In the genomic region with DNA sequence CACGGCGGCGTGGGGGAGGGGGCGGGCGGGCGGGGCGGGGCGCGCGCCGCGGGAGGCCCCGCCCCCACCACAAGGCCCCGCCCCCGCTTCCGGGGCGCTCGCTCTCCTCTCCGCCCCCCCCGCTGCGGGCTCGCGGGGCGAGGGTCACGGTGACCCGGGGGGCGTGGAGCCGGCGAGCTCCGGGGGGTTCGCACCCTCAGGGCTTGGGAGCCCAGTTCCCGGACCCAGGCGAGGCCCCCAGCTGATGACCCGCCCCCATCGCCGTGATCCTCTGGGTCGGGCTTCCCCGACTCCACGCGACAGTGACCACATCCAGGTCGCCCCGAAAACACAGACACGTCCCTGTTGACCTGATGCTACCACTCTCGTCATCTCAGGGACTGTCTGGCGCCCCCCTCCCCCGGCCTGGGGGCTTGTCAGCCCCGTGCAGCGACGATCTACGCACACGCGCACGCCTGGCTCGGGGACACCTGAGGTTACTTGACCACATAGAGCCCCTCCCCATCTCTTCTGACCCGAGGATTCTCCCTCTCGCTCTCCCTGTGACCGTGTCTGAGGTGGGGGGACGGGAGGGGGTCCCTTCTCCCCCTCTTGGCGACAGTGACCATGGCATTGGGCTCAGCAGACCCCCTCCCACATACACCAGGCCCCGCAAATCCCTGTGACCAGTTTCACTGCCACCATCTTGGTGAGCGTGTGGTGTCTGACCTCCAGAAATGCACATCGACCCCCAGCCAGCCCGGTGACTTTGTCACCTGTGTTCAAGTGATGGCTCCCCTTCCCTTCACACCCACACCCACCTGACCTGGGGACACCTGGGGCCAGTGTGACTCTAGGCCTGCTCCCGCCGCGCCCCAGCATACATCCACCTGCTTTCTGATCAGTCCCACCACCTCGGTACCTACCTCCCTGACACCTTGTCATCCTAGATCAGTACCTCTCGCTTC, we compare ENCODE assay signal across 9 cellular contexts. TPM values are rescaled to one million over a fixed set of nuclear protein-coding genes. Genes with fewer than 3 reads are reported as not detected.
DNase-seq lines count a peak whose midpoint lies in the region; ATAC-seq, FAIRE-seq and TF ChIP-seq lines count a peak whose summit lies in the region.
"Had no signal": no experiment of that assay in that cellular context is flagged by ENCODE, and none has a peak within 500 bp of the region (broad histone marks: within the 10 kb centered on the region; RNA-seq: fewer than 3 reads in every experiment).

No MANE protein-coding gene starts in this region.

- H2AFZ ChIP-seq in IMR-90 (replicated peaks; ENCODE audit: low read length, poor library complexity) = peak overlapping the region; percentile 100

- H3K4me1 ChIP-seq in IMR-90 (ENCODE audit: control insufficient read depth, insufficient read depth, low read length) (peaks cover 10% of the 10 kb centered on the region), cardiac muscle cell (ENCODE audit: low read depth) (peaks cover 14% of the 10 kb centered on the region)

- H3K18ac ChIP-seq in IMR-90 (ENCODE audit: low read depth, low read length) = peak overlapping the region; percentile 48; the same call in 1 of the 2 replicates

- 19% methylated on average over 13 of the region's 68 CpGs; no CpG with 5 or more reads in 1 of the 2 experiments for WGBS in IMR-90 (ENCODE audit: extremely low coverage in 2 of 2, insufficient read length in 1 of 2), 2 experiments

- H4K20me1 ChIP-seq in IMR-90 (ENCODE audit: insufficient read depth, low read length) = peaks cover 48% of the 10 kb centered on the region

- H3K27ac ChIP-seq in IMR-90 (ENCODE audit: insufficient read depth, low read length) (peak overlapping the region; percentile 88), cardiac muscle cell (peak overlapping the region; percentile 88)

- peak overlapping the region; percentile 91 for H3K9ac ChIP-seq in IMR-90 (ENCODE audit: low read depth, low read length)

- no peak for TF ChIP-seq RAD21 in IMR-90 (IDR thresholded peaks at IDR 0.05; ENCODE audit: low read length)

- POLR2A ChIA-PET in GM10248 (lab: Yijun Ruan, JAX) = interaction anchor here (1.0 to 1.6 kb wide), 4 partner anchors 9 to 40 kb away, joined by 3 to 11 read pairs (median 6); a partner anchor contains a TSS
- POLR2A ChIA-PET in IMR-90 (lab: Charles Lee; ENCODE audit: unreplicated experiment) = interaction anchor here (0.5 to 1.6 kb wide), 4 partner anchors 10 to 466 kb away, joined by 3 to 14 read pairs (median 4); a partner anchor contains a TSS

- intact Hi-C loops in IMR-90 (cut with micrococcal nuclease) = no loop called here

- H4K8ac ChIP-seq in IMR-90 (ENCODE audit: low read depth in 2 of 2, low read length in 2 of 2) = peak overlapping the region; percentile 14 to 95; a peak in 3 of 4 replicates

- peak overlapping the region; percentile 8 for H3K23ac ChIP-seq in IMR-90 (ENCODE audit: low read depth, low read length)

- H3K4me3 ChIP-seq in IMR-90 (ENCODE audit: insufficient read depth, low read depth, low read length) (peak overlapping the region; percentile 66), cardiac muscle cell (peak overlapping the region; percentile 90)

- peak overlapping the region; percentile 96 for H2AK5ac ChIP-seq in IMR-90 (ENCODE audit: low read depth, low read length)

- H2AK9ac ChIP-seq in IMR-90 (replicated peaks; ENCODE audit: low read depth, low read length, poor library complexity) = peak overlapping the region; percentile 97

- in situ Hi-C loops in IMR-90 (cut with MboI; ENCODE audit: low sequenced_read_pairs) = no loop called here

- H3K4ac ChIP-seq in IMR-90 (ENCODE audit: low read depth, low read length) = peak overlapping the region; percentile 84

- H3K36me3 ChIP-seq in IMR-90 (ENCODE audit: control insufficient read depth, insufficient read depth, low read length) = peaks cover 15% of the 10 kb centered on the region
- no peaks in the 10 kb centered on the region for H3K36me3 ChIP-seq in cardiac muscle cell

- peaks cover 11% of the 10 kb centered on the region for H3K9me1 ChIP-seq in IMR-90 (ENCODE audit: insufficient read depth, low read length)

- H3K9me3 ChIP-seq in IMR-90 (ENCODE audit: control insufficient read depth, insufficient read depth, low read length) (no peaks in the 10 kb centered on the region), cardiac muscle cell (ENCODE audit: low read depth) (no peaks in the 10 kb centered on the region)

- peak overlapping the region; percentile 65 for H4K5ac ChIP-seq in IMR-90 (ENCODE audit: low read depth, low read length)

- H3K14ac ChIP-seq in IMR-90 (replicated peaks; ENCODE audit: low read depth, low read length) = peak overlapping the region; percentile 64

- ATAC-seq in GM21423 (IDR thresholded peaks at IDR 0.05; ENCODE audit: unreplicated experiment) = peak; percentile 31
- peak; percentile 66 for ATAC-seq in IMR-90 (ENCODE audit: low read depth)

- peak overlapping the region; percentile 56; the same call in 1 of the 2 replicates for H2BK120ac ChIP-seq in IMR-90 (ENCODE audit: low read depth, low read length)

- no peak overlapping the region; the same call in 2 of the 3 replicates for H2BK15ac ChIP-seq in IMR-90 (ENCODE audit: low read depth, low read length)

- BruUV-seq in IMR-90 (replicated peaks; lab: Mats Ljungman, UMichigan) = no TSS peak

- CTCF ChIA-PET in GM10248 (lab: Yijun Ruan, JAX) (interaction anchor here (0.8 to 7.7 kb wide), 22 partner anchors 8 to 835 kb away, joined by 3 to 60 read pairs (median 4); a partner anchor contains a TSS), IMR-90 (lab: Yijun Ruan, JAX) (interaction anchor here (0.7 to 1.6 kb wide), 4 partner anchors 12 to 35 kb away, joined by 3 to 7 read pairs (median 6); a partner anchor contains a TSS)

- dilution Hi-C loops in IMR-90 (cut with HindIII; ENCODE audit: low sequenced_read_pairs, unreplicated experiment) = no loop called here

- no peak for TF ChIP-seq CTCF in GM10248 (IDR thresholded peaks at IDR 0.05; ENCODE audit: control extremely low read depth, extremely low read depth, low read depth, missing control alignments)
- TF ChIP-seq CTCF in IMR-90 (conservative IDR thresholded peaks at IDR 0.05; ENCODE audit: low read depth, low read length) = no peak
- no peak for TF ChIP-seq CTCF in cardiac muscle cell (IDR thresholded peaks at IDR 0.05; ENCODE audit: low read depth, low read length)

- no peak for FAIRE-seq in H54 (lab: Jason Lieb, UNC)
- FAIRE-seq: colon had no signal

- TF ChIP-seq POLR2A in IMR-90 (IDR thresholded peaks at IDR 0.05; ENCODE audit: low read depth, low read length) (no peak), H54 (IDR thresholded peaks at IDR 0.05; ENCODE audit: low read depth, low read length) (no peak)

- H3K27me3 ChIP-seq in IMR-90 (ENCODE audit: control insufficient read depth, insufficient read depth, low read length) (no peaks in the 10 kb centered on the region), cardiac muscle cell (no peaks in the 10 kb centered on the region)

- peaks cover 14 to 49% of the 10 kb centered on the region in 2 experiments; a peak in 3 of 4 replicates for H3K79me1 ChIP-seq in IMR-90 (ENCODE audit: low read depth in 1 of 2, low read length in 2 of 2)

- peak overlapping the region; percentile 90 for H4K91ac ChIP-seq in IMR-90 (ENCODE audit: insufficient read depth, low read depth, low read length)

- peak overlapping the region; percentile 52 for H3K56ac ChIP-seq in IMR-90 (ENCODE audit: extremely low read depth, insufficient read depth, low read length)

- H2BK5ac ChIP-seq in IMR-90 (ENCODE audit: low read depth, low read length, poor library complexity, severe bottlenecking) = peak overlapping the region; percentile 90

- H3K4me2 ChIP-seq in IMR-90 (ENCODE audit: low read depth, low read length) = peak overlapping the region; percentile 96

- DNase-seq in GM10248 (ENCODE audit: extremely low spot score) (peak; percentile 81), IMR-90 (no peak), activated gamma-delta T cell (lab: John Stamatoyannopoulos, UW) (peak; percentile 84), cardiac muscle cell (ENCODE audit: low read depth in 1 of 2, low spot score in 1 of 2) (peak in 1 of 2 donors; percentile 54), retina (peak; percentile 14), H54 (ENCODE audit: insufficient read length, low spot score) (no peak), dedifferentiated amniotic fluid mesenchymal stem cell (ENCODE audit: extremely low spot score) (no peak)

- H2BK20ac ChIP-seq in IMR-90 (ENCODE audit: low read depth, low read length) = no peak overlapping the region

TF ChIP-seq in IMR-90, 13 proteins besides CTCF, POLR2A, EP300 and RAD21 (continues in another document):
- TF ChIP-seq MAZ (IDR thresholded peaks at IDR 0.05; ENCODE audit: borderline replicate concordance, low read depth, low read length) = peak; percentile 58; the same call in 1 of the 2 replicates
- TF ChIP-seq MAFK (IDR thresholded peaks at IDR 0.05; ENCODE audit: low read depth, low read length) = no peak

RNA-seq across cellular contexts. Expression of a gene that starts 0.7 kb away (rescaled TPM):
- 3.9 and 4.1 TPM in 2 replicates for total RNA-seq in IMR-90 (2012; rRNA removed)
- 15.6 TPM in 2 replicates for polyA plus RNA-seq in IMR-90 (2012; rRNA removed)
- polyA plus RNA-seq in IMR-90 (2012; cell fraction: cytosol; rRNA removed) = 4.4 and 11.5 TPM in 2 replicates
- polyA plus RNA-seq in IMR-90 (2012; cell fraction: nucleus; rRNA removed; ENCODE audit: low replicate concordance) = 49.0 and 68.0 TPM in 2 replicates
- 23.5 and 24.1 TPM in 2 replicates for total RNA-seq in cardiac muscle cell
- 12.4 and 18.6 TPM in 2 replicates for polyA plus RNA-seq in cardiac muscle cell

RNA-seq across cellular contexts. Expression of a gene that starts 10.3 kb away (rescaled TPM):
- not detected in 2 replicates for total RNA-seq in IMR-90 (2012; rRNA removed)
- polyA plus RNA-seq in IMR-90 (2012; rRNA removed) = 0.94 and 2.2 TPM in 2 replicates
- polyA plus RNA-seq in IMR-90 (2012; cell fraction: cytosol; rRNA removed) = 3.5 and 4.4 TPM in 2 replicates
- 1.9 and 3.1 TPM in 2 replicates for polyA plus RNA-seq in IMR-90 (2012; cell fraction: nucleus; rRNA removed; ENCODE audit: low replicate concordance)
- total RNA-seq in cardiac muscle cell = 0.46 and 3.2 TPM in 2 replicates
- 2.6 and 11.8 TPM in 2 replicates for polyA plus RNA-seq in cardiac muscle cell

RNA-seq across cellular contexts. Expression of a gene that starts 15.8 kb away (rescaled TPM):
- total RNA-seq in IMR-90 (2012; rRNA removed) (12.5 TPM in 2 replicates), cardiac muscle cell (22.1 and 42.1 TPM in 2 replicates)
- polyA plus RNA-seq in IMR-90 (2012; rRNA removed) (29.2 and 34.9 TPM in 2 replicates), cardiac muscle cell (22.5 and 31.4 TPM in 2 replicates)
- 25.5 and 35.6 TPM in 2 replicates for polyA plus RNA-seq in IMR-90 (2012; cell fraction: cytosol; rRNA removed)
- polyA plus RNA-seq in IMR-90 (2012; cell fraction: nucleus; rRNA removed; ENCODE audit: low replicate concordance) = 14.1 and 27.5 TPM in 2 replicates

RNA-seq across cellular contexts. Expression of a gene that starts 16.0 kb away (rescaled TPM):
- total RNA-seq in IMR-90 (2012; rRNA removed) = 6.9 and 7.2 TPM in 2 replicates
- 6.4 and 6.9 TPM in 2 replicates for polyA plus RNA-seq in IMR-90 (2012; rRNA removed)
- polyA plus RNA-seq in IMR-90 (2012; cell fraction: cytosol; rRNA removed) = 4.1 and 5.4 TPM in 2 replicates
- polyA plus RNA-seq in IMR-90 (2012; cell fraction: nucleus; rRNA removed; ENCODE audit: low replicate concordance) = 4.1 and 7.1 TPM in 2 replicates
- total RNA-seq in cardiac muscle cell = 2.4 and 3.5 TPM in 2 replicates
- 1.3 TPM in 1 of 2 replicates, not detected in the other for polyA plus RNA-seq in cardiac muscle cell

RNA-seq across cellular contexts. Expression of a gene that starts 21.6 kb away (rescaled TPM):
- total RNA-seq in IMR-90 (2012; rRNA removed) = 0.36 and 0.56 TPM in 2 replicates
- polyA plus RNA-seq in IMR-90 (2012; rRNA removed) = 7.4 and 12.8 TPM in 2 replicates
- 8.1 and 17.5 TPM in 2 replicates for polyA plus RNA-seq in IMR-90 (2012; cell fraction: cytosol; rRNA removed)
- polyA plus RNA-seq in IMR-90 (2012; cell fraction: nucleus; rRNA removed; ENCODE audit: low replicate concordance) = 3.9 and 11.2 TPM in 2 replicates
- total RNA-seq in cardiac muscle cell = 22.8 and 60.1 TPM in 2 replicates
- 18.1 and 48.5 TPM in 2 replicates for polyA plus RNA-seq in cardiac muscle cell

Comparison
In these comparisons a context has a peak if more than half of its experiments do, and no peak if none do; other contexts are left out.
1. DNase-seq: peak in GM10248 (single experiment), activated gamma-delta T cell (single experiment) and retina (single experiment); none in IMR-90 (single experiment), H54 (single experiment) and dedifferentiated amniotic fluid mesenchymal stem cell (single experiment).